ENCODE assay signal across 26 cellular contexts in genomic region chr11:101264303-101264702, GRCh38.
"Had no signal": no experiment of that assay in that cellular context is flagged by ENCODE, and none has a peak within 500 bp of the region (broad histone marks: within the 10 kb centered on the region; RNA-seq: fewer than 3 reads in every experiment).

No MANE protein-coding gene starts in this region.

- DNase-seq: dermis blood vessel endothelial cell; effector CD4-positive, alpha-beta T cell; endodermal cell; esophagus squamous epithelium; head of caudate nucleus; kidney; left lung; mesenchymal stem cell; naive thymus-derived CD4-positive, alpha-beta T cell; nucleus accumbens; stimulated activated CD4-positive, alpha-beta T cell treated with anti-CD3 and anti-CD28 coated beads, Interleukin-12 subunit alpha, Interleukin-12 subunit beta, amount 100 ng/mL, for 4 hours; stimulated activated CD4-positive, alpha-beta T cell treated with anti-CD3 and anti-CD28 coated beads, Interleukin-1b, Interleukin-23, amount 100 ng/mL, for 48 hours; stimulated activated CD4-positive, alpha-beta T cell treated with anti-CD3 and anti-CD28 coated beads, Interleukin-4, amount 100 ng/mL, for 1 hour; stimulated activated CD8-positive, alpha-beta memory T cell treated with anti-CD3 and anti-CD28 coated beads, Interleukin-4, amount 100 ng/mL, for 48 hours; stimulated activated naive CD4-positive, alpha-beta T cell treated with Interleukin-2 at 50 U/mL for 16 hours; stomach; tibial artery had no signal

- H3K9me3 Mint-ChIP-seq: endodermal cell, mesothelial cell of epicardium, nephron, type B pancreatic cell had no signal

- H3K27me3 Mint-ChIP-seq: naive thymus-derived CD4-positive, alpha-beta T cell; type B pancreatic cell had no signal

- H3K4me1 Mint-ChIP-seq: endodermal cell, mesothelial cell of epicardium, nephron had no signal

- H3K36me3 ChIP-seq: esophagus squamous epithelium, left lung, prostate gland, right atrium auricular region, stomach, tibial artery had no signal

- H3K27me3 ChIP-seq: esophagus squamous epithelium, left lung, right atrium auricular region, stomach, tibial artery had no signal

- H3K4me3 ChIP-seq: coronary artery, esophagus squamous epithelium, left lung, prostate gland, right atrium auricular region, smooth muscle cell, stomach, tibial artery had no signal

- ATAC-seq: left lung; naive thymus-derived CD4-positive, alpha-beta T cell; sciatic nerve had no signal

- H3K4me1 ChIP-seq: esophagus squamous epithelium, left lung, prostate gland, right atrium auricular region, tibial artery had no signal

- H3K27ac ChIP-seq: coronary artery, epithelial cell of prostate, esophagus squamous epithelium, left lung, prostate gland, right atrium auricular region, stomach, tibial artery had no signal

- H3K4me3 Mint-ChIP-seq: endodermal cell; mesothelial cell of epicardium; naive thymus-derived CD4-positive, alpha-beta T cell; nephron; type B pancreatic cell had no signal

- H3K9me3 ChIP-seq: esophagus squamous epithelium, left lung, prostate gland, right atrium auricular region, stomach, tibial artery had no signal

- H3K36me3 Mint-ChIP-seq: mesothelial cell of epicardium; naive thymus-derived CD4-positive, alpha-beta T cell; type B pancreatic cell had no signal

- H3K27ac Mint-ChIP-seq: endodermal cell; mesothelial cell of epicardium; naive thymus-derived CD4-positive, alpha-beta T cell; nephron; type B pancreatic cell had no signal
